In the genomic region with DNA sequence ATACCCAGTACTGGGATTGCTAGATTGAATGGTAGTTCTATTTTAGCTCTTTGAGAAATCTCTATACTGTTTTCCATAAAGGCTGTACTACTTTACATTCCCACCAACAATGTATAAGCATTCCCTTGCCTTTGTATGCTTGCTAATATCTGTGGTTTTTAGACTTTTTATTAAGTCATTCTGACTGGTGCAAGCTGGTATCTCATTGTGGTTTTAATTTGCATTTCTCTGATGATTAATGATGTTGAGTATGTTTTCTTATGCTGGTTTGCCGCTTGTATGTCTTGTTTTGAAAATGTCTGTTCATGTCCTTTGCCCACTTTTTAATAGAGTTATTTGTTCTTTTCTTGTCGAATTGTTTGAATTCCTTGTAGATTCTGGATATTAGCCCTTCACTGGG, we compare ENCODE assay signal across 16 cellular contexts.
A peak's percentile ranks its signal among the peaks of the same experiment; 100 is the strongest.
DNase-seq lines count a peak whose midpoint lies in the region; ATAC-seq and TF ChIP-seq lines count a peak whose summit lies in the region.
"Had no signal": no experiment of that assay in that cellular context is flagged by ENCODE, and none has a peak within 500 bp of the region (broad histone marks: within the 10 kb centered on the region; RNA-seq: fewer than 3 reads in every experiment).

No MANE protein-coding gene starts in this region.

- no peak overlapping the region for H3K4me3 ChIP-seq in AG10803 (ENCODE audit: low read length)
- no peak overlapping the region for H3K4me3 ChIP-seq in brain microvascular endothelial cell (ENCODE audit: low read depth, low read length)
- H3K4me3 ChIP-seq: colonic mucosa, gastroesophageal sphincter had no signal

- ATAC-seq in stimulated activated naive B cell treated with anti-CD40 and anti-IgM and Interleukin-4, amounts not matched to agents 10 μg/mL and 1 μg/mL and 100 μg/mL, for 72 hours (replicated peaks), result no peak
- ATAC-seq: activated CD4-positive, alpha-beta T cell treated with anti-CD3 and anti-CD28 coated beads for 36 hours; gastroesophageal sphincter; HepG2 had no signal

- no peak overlapping the region for H3K27ac Mint-ChIP-seq in endothelial cell (ENCODE audit: unreplicated experiment)
- no peak overlapping the region for H3K27ac Mint-ChIP-seq in stimulated activated naive B cell treated with anti-CD40 and anti-IgM and Interleukin-4, amounts not matched to agents 10 μg/mL and 1 μg/mL and 100 μg/mL, for 72 hours
- H3K27ac Mint-ChIP-seq: activated CD4-positive, alpha-beta T cell treated with anti-CD3 and anti-CD28 coated beads for 36 hours; activated naive CD8-positive, alpha-beta T cell; T-helper 1 cell treated with Interleukin-12 subunit alpha and Interleukin-12 subunit beta and Interleukin-4 antibody, amounts not matched to agents 30 μg/mL and 1 μg/mL, for 36 hours had no signal

- H3K4me1 Mint-ChIP-seq in endothelial cell (ENCODE audit: unreplicated experiment), result no peaks in the 10 kb centered on the region
- no peaks in the 10 kb centered on the region for H3K4me1 Mint-ChIP-seq in stimulated activated naive B cell treated with anti-CD40 and anti-IgM and Interleukin-4, amounts not matched to agents 10 μg/mL and 1 μg/mL and 100 μg/mL, for 72 hours
- H3K4me1 Mint-ChIP-seq: activated CD4-positive, alpha-beta T cell treated with anti-CD3 and anti-CD28 coated beads for 36 hours had no signal

- H3K4me3 Mint-ChIP-seq in endothelial cell (ENCODE audit: unreplicated experiment), result no peak overlapping the region
- H3K4me3 Mint-ChIP-seq in stimulated activated naive B cell treated with anti-CD40 and anti-IgM and Interleukin-4, amounts not matched to agents 10 μg/mL and 1 μg/mL and 100 μg/mL, for 72 hours, result no peak overlapping the region
- H3K4me3 Mint-ChIP-seq: activated CD4-positive, alpha-beta T cell treated with anti-CD3 and anti-CD28 coated beads for 36 hours; activated naive CD8-positive, alpha-beta T cell; T-helper 1 cell treated with Interleukin-12 subunit alpha and Interleukin-12 subunit beta and Interleukin-4 antibody, amounts not matched to agents 30 μg/mL and 1 μg/mL, for 36 hours had no signal

- H3K36me3 Mint-ChIP-seq in endothelial cell (ENCODE audit: low read depth, unreplicated experiment), result no peaks in the 10 kb centered on the region
- no peaks in the 10 kb centered on the region for H3K36me3 Mint-ChIP-seq in stimulated activated naive B cell treated with anti-CD40 and anti-IgM and Interleukin-4, amounts not matched to agents 10 μg/mL and 1 μg/mL and 100 μg/mL, for 72 hours
- H3K36me3 Mint-ChIP-seq: activated naive CD8-positive, alpha-beta T cell had no signal

- H3K9me3 Mint-ChIP-seq in endothelial cell (ENCODE audit: unreplicated experiment), result no peaks in the 10 kb centered on the region
- peaks cover 3 to 4% of the 10 kb centered on the region in 2 donors for H3K9me3 Mint-ChIP-seq in stimulated activated naive B cell treated with anti-CD40 and anti-IgM and Interleukin-4, amounts not matched to agents 10 μg/mL and 1 μg/mL and 100 μg/mL, for 72 hours
- H3K9me3 Mint-ChIP-seq: T-helper 1 cell treated with Interleukin-12 subunit alpha and Interleukin-12 subunit beta and Interleukin-4 antibody, amounts not matched to agents 30 μg/mL and 1 μg/mL, for 36 hours had no signal

- H3K27ac ChIP-seq in brain microvascular endothelial cell, result peak overlapping the region; percentile 97
- H3K27ac ChIP-seq: colonic mucosa, gastroesophageal sphincter, parathyroid adenoma had no signal

- DNase-seq in AG10803 (ENCODE audit: low read depth) (peak; percentile 88), NCI-H526 (lab: John Stamatoyannopoulos, UW) (peak; percentile 1 to 4), brain microvascular endothelial cell (peak; percentile 76), iris pigment epithelial cell (ENCODE audit: low read depth) (peak; percentile 90), endothelial cell (ENCODE audit: low spot score) (no peak), globus pallidus (ENCODE audit: low spot score) (no peak), GOT3 (lab: John Stamatoyannopoulos, UW) (no peak)
- DNase-seq in stimulated activated naive B cell treated with anti-CD40 and anti-IgM and Interleukin-4, amounts not matched to agents 10 μg/mL and 1 μg/mL and 100 μg/mL, for 72 hours, result no peak
- DNase-seq: activated CD4-positive, alpha-beta T cell treated with anti-CD3 and anti-CD28 coated beads for 36 hours; activated T-cell treated with anti-CD3 and anti-CD28 coated beads for 4 hours; colonic mucosa had no signal

- H3K27me3 Mint-ChIP-seq in endothelial cell (ENCODE audit: unreplicated experiment), result no peaks in the 10 kb centered on the region
- no peaks in the 10 kb centered on the region for H3K27me3 Mint-ChIP-seq in stimulated activated naive B cell treated with anti-CD40 and anti-IgM and Interleukin-4, amounts not matched to agents 10 μg/mL and 1 μg/mL and 100 μg/mL, for 72 hours
- H3K27me3 Mint-ChIP-seq: activated naive CD8-positive, alpha-beta T cell had no signal

- no peaks in the 10 kb centered on the region for H3K27me3 ChIP-seq in brain microvascular endothelial cell (replicated peaks)
- H3K27me3 ChIP-seq: colonic mucosa, gastroesophageal sphincter had no signal

- in situ Hi-C loops in brain microvascular endothelial cell (cut with HindIII; ENCODE audit: low pct_ligation_motif_present, low sequenced_read_pairs), result no loop called here

- TF ChIP-seq CTCF in AG10803 (conservative IDR thresholded peaks at IDR 0.05; ENCODE audit: low read length) (no peak), brain microvascular endothelial cell (IDR thresholded peaks at IDR 0.05; ENCODE audit: low read depth, low read length, missing control alignments) (no peak), endothelial cell (IDR thresholded peaks at IDR 0.05; ENCODE audit: unreplicated experiment) (no peak)

- H3K36me3 ChIP-seq in brain microvascular endothelial cell (replicated peaks), result no peaks in the 10 kb centered on the region
- H3K36me3 ChIP-seq: colonic mucosa, gastroesophageal sphincter had no signal

Comparison
In these comparisons a context has a peak if more than half of its experiments do, and no peak if none do; other contexts are left out.
1. DNase-seq: peak in AG10803 (single experiment), NCI-H526 (2 of 2), brain microvascular endothelial cell (single experiment) and iris pigment epithelial cell (single experiment); none in endothelial cell (single experiment), stimulated activated naive B cell treated with anti-CD40 and anti-IgM and Interleukin-4, amounts not matched to agents 10 μg/mL and 1 μg/mL and 100 μg/mL, for 72 hours (single experiment), globus pallidus (single experiment) and GOT3 (single experiment).